ENCODE assay signal across 19 cellular contexts in genomic region chr12:55074771-55075170, GRCh38. TPM values are rescaled to one million over a fixed set of nuclear protein-coding genes. Genes with fewer than 3 reads are reported as not detected.
DNase-seq lines count a peak whose midpoint lies in the region; ATAC-seq and TF ChIP-seq lines count a peak whose summit lies in the region.
"Had no signal": no experiment of that assay in that cellular context is flagged by ENCODE, and none has a peak within 500 bp of the region (broad histone marks: within the 10 kb centered on the region; RNA-seq: fewer than 3 reads in every experiment).

No MANE protein-coding gene starts in this region.

- H3K4me1 ChIP-seq in OCI-LY1 (ENCODE audit: insufficient read depth, low read length, severe bottlenecking) = peaks cover 16% of the 10 kb centered on the region
- H3K4me1 ChIP-seq: Peyer's patch had no signal

- peak overlapping the region; percentile 88 for H3K27ac ChIP-seq in OCI-LY1 (ENCODE audit: low read depth, low read length, poor library complexity, severe bottlenecking)
- H3K27ac ChIP-seq: Peyer's patch had no signal

- ATAC-seq in HG03095 (IDR thresholded peaks at IDR 0.05; ENCODE audit: unreplicated experiment) = no peak
- ATAC-seq: CD8-positive, alpha-beta T cell; Right ventricle myocardium inferior had no signal

- H2AFZ ChIP-seq in OCI-LY1 (ENCODE audit: low read length) = peak overlapping the region; percentile 53; the same call in 1 of the 2 replicates

- peak; percentile 8 for DNase-seq in NCI-H748 (lab: John Stamatoyannopoulos, UW; ENCODE audit: unreplicated experiment)
- no peak for DNase-seq in NCI-H748 treated with DMSO at 0.1 percent for 48 hours (lab: John Stamatoyannopoulos, UW)
- DNase-seq in germinal center (ENCODE audit: low spot score) = peak; percentile 44
- DNase-seq in activated gamma-delta T cell treated with Interleukin-2 at 50 U/mL for 16 hours = no peak
- DNase-seq in cardiac septum (ENCODE audit: low spot score) = no peak
- DNase-seq: Calu3; CD8-positive, alpha-beta T cell; IMR-90; NCI-H1048; NCI-H1694; NCI-H2081 treated with DMSO at 0.1 percent for 48 hours; NCI-H446 treated with DMSO at 0.1 percent for 48 hours; SW 1271 had no signal

- H3K79me2 ChIP-seq in OCI-LY1 (ENCODE audit: insufficient read depth, low read length) = no peaks in the 10 kb centered on the region

- TF ChIP-seq CTCF in OCI-LY1 (IDR thresholded peaks at IDR 0.05; ENCODE audit: low read length) = no peak

- H3K36me3 ChIP-seq in OCI-LY1 (ENCODE audit: insufficient read depth, low read length) = no peaks in the 10 kb centered on the region; the same call in 1 of the 2 replicates
- H3K36me3 ChIP-seq: Peyer's patch had no signal

- peak overlapping the region; percentile 46 for H3K4me2 ChIP-seq in OCI-LY1 (ENCODE audit: low read length)

- H3K4me3 ChIP-seq in OCI-LY1 (ENCODE audit: low read depth, low read length, poor library complexity, severe bottlenecking) = no peak overlapping the region
- H3K4me3 ChIP-seq: Peyer's patch had no signal

- H4K20me1 ChIP-seq in OCI-LY1 (ENCODE audit: insufficient read depth, low read length) = no peaks in the 10 kb centered on the region

- H3K9ac ChIP-seq in OCI-LY1 (ENCODE audit: low read length) = peak overlapping the region; percentile 30; the same call in 1 of the 2 replicates

- H3K27me3 ChIP-seq in OCI-LY1 (ENCODE audit: insufficient read depth, low read length) = no peaks in the 10 kb centered on the region
- H3K27me3 ChIP-seq: Peyer's patch had no signal

- no peaks in the 10 kb centered on the region for H3K9me2 ChIP-seq in OCI-LY1 (ENCODE audit: low read depth, low read length)

- intact Hi-C loops in cardiac septum (cut with DNase I) = loop anchor here (10.0 kb wide), 1 partner anchor 330 kb away; no protein-coding TSS in a partner anchor

- H3K9me3 ChIP-seq in OCI-LY1 (ENCODE audit: low read length) = no peaks in the 10 kb centered on the region; the same call in 1 of the 2 replicates
- H3K9me3 ChIP-seq: Peyer's patch had no signal

- H3F3A ChIP-seq in OCI-LY1 (ENCODE audit: insufficient read depth, low read length) = no peaks in the 10 kb centered on the region

RNA-seq across cellular contexts. Expression of gene OR9K2, which starts 51.4 kb away (rescaled TPM):
- total RNA-seq in cardiac septum = not detected
- total RNA-seq: Calu3; CD8-positive, alpha-beta T cell; IMR-90; MCF 10A; Peyer's patch; Right ventricle myocardium inferior; SK-MEL-5 had no signal

RNA-seq across cellular contexts. Expression of gene NEUROD4, which starts 55.0 kb away (rescaled TPM):
- total RNA-seq in cardiac septum = not detected
- total RNA-seq: Calu3; CD8-positive, alpha-beta T cell; IMR-90; MCF 10A; Peyer's patch; Right ventricle myocardium inferior; SK-MEL-5 had no signal

Comparison
In these comparisons a context has a peak if more than half of its experiments do, and no peak if none do; other contexts are left out.
1. DNase-seq: peak in NCI-H748 (single experiment) and germinal center (single experiment); none in NCI-H748 treated with DMSO at 0.1 percent for 48 hours (single experiment), activated gamma-delta T cell treated with Interleukin-2 at 50 U/mL for 16 hours (single experiment) and cardiac septum (single experiment).